Comparison of ENCODE assay signal across 8 cellular contexts in genomic region chr2:74553892-74554820, GRCh38. TPM values are rescaled to one million over a fixed set of nuclear protein-coding genes. Genes with fewer than 3 reads are reported as not detected.
A peak's percentile ranks its signal among the peaks of the same experiment; 100 is the strongest.
DNase-seq lines count a peak whose midpoint lies in the region; ATAC-seq and FAIRE-seq lines count a peak whose summit lies in the region.

Gene DOK1, plus strand, starts transcription at chr2:74554720. Its CDS starts 35 bp downstream, at chr2:74554755.
Gene LOXL3, minus strand, starts transcription at chr2:74553942. Its CDS starts 1,308 bp downstream, at chr2:74552634.

- POLR2A ChIA-PET in activated CD8-positive, alpha-beta T cell treated with anti-CD3 and anti-CD28 coated beads, Interleukin-2, amount 10 ng/mL, durations not matched to agents 7 days and 5 days (lab: Charles Lee): interaction anchor here (0.7 to 1.5 kb wide), 6 partner anchors 20 to 96 kb away, joined by 3 to 4 read pairs (median 4); partner anchors contain the start of genes MRPL53 and WBP1

- peak within 1 kb of the TSS; percentile 93 for H3K27ac Mint-ChIP-seq in activated CD8-positive, alpha-beta T cell treated with anti-CD3 and anti-CD28 coated beads, Interleukin-2, amount 10 ng/mL, durations not matched to agents 7 days and 5 days

- 0% methylated on average over 73 of the region's 73 CpGs for WGBS in ectodermal cell, 2 experiments

- no peaks in the 10 kb centered on the region for H3K36me3 ChIP-seq in ectodermal cell (ENCODE audit: control insufficient read depth, insufficient read depth, low read length)

- H3K27me3 Mint-ChIP-seq in activated CD8-positive, alpha-beta T cell treated with anti-CD3 and anti-CD28 coated beads, Interleukin-2, amount 10 ng/mL, durations not matched to agents 7 days and 5 days (ENCODE audit: low read depth): peaks cover 21% of the 10 kb centered on the region

- FAIRE-seq in GM18507 (lab: Jason Lieb, UNC): peak; percentile 81

- peaks cover 38% of the 10 kb centered on the region for H3K4me1 Mint-ChIP-seq in activated CD8-positive, alpha-beta T cell treated with anti-CD3 and anti-CD28 coated beads, Interleukin-2, amount 10 ng/mL, durations not matched to agents 7 days and 5 days (ENCODE audit: low read depth)

- H3K4me3 ChIP-seq in ectodermal cell (ENCODE audit: insufficient read depth, low read depth, low read length): peak within 1 kb of the TSS; percentile 84

- peak within 1 kb of the TSS; percentile 95 for H3K4me3 Mint-ChIP-seq in activated CD8-positive, alpha-beta T cell treated with anti-CD3 and anti-CD28 coated beads, Interleukin-2, amount 10 ng/mL, durations not matched to agents 7 days and 5 days

- peak within 1 kb of the TSS; percentile 98 for H3K27ac ChIP-seq in ectodermal cell (ENCODE audit: insufficient read depth, low read depth, low read length, poor library complexity, severe bottlenecking)

- H3K4me1 ChIP-seq in ectodermal cell (ENCODE audit: control insufficient read depth, insufficient read depth, low read length): peaks cover 23% of the 10 kb centered on the region

- no peaks in the 10 kb centered on the region for H3K9me3 Mint-ChIP-seq in activated CD8-positive, alpha-beta T cell treated with anti-CD3 and anti-CD28 coated beads, Interleukin-2, amount 10 ng/mL, durations not matched to agents 7 days and 5 days (ENCODE audit: insufficient read depth)

- peaks cover 23% of the 10 kb centered on the region for H3K36me3 Mint-ChIP-seq in activated CD8-positive, alpha-beta T cell treated with anti-CD3 and anti-CD28 coated beads, Interleukin-2, amount 10 ng/mL, durations not matched to agents 7 days and 5 days (ENCODE audit: low read depth)

- ATAC-seq in HG03039 (IDR thresholded peaks at IDR 0.05; ENCODE audit: unreplicated experiment): peak; percentile 39
- ATAC-seq in activated CD8-positive, alpha-beta T cell treated with anti-CD3 and anti-CD28 coated beads, Interleukin-2, amount 10 ng/mL, durations not matched to agents 7 days and 5 days: peak; percentile 82

- DNase-seq in A172 (ENCODE audit: low spot score) (peak; percentile 75), GM18507 (ENCODE audit: extremely low spot score, insufficient read length, low read depth) (peak; percentile 35), NCI-H526 treated with DMSO at 0.1 percent for 48 hours (lab: John Stamatoyannopoulos, UW) (peak; percentile 18), medulla oblongata (ENCODE audit: extremely low spot score) (peak; percentile 83)
- DNase-seq in activated CD8-positive, alpha-beta T cell treated with anti-CD3 and anti-CD28 coated beads, Interleukin-2, amount 10 ng/mL, durations not matched to agents 7 days and 5 days: peak; percentile 87
- peak; percentile 69 for DNase-seq in stimulated activated CD8-positive, alpha-beta memory T cell treated with anti-CD3 and anti-CD28 coated beads, Interleukin-12 subunit alpha, Interleukin-12 subunit beta, amount 100 ng/mL, for 1 hour (ENCODE audit: low read depth)

- H3K9me3 ChIP-seq in ectodermal cell (ENCODE audit: control insufficient read depth, low read length): no peaks in the 10 kb centered on the region

- CTCF ChIA-PET in activated CD8-positive, alpha-beta T cell treated with anti-CD3 and anti-CD28 coated beads, Interleukin-2, amount 10 ng/mL, durations not matched to agents 7 days and 5 days (lab: Charles Lee): interaction anchor here (0.9 to 1.3 kb wide), 4 partner anchors 10 to 71 kb away, joined by 3 to 4 read pairs (median 3); partner anchors contain the start of genes CCDC142 and TTC31

- peaks cover 31% of the 10 kb centered on the region for H3K27me3 ChIP-seq in ectodermal cell (ENCODE audit: control insufficient read depth, insufficient read depth, low read length, poor library complexity, severe bottlenecking)

RNA-seq across cellular contexts. Expression of gene DOK1, which starts in this region (rescaled TPM):
- total RNA-seq in A172 (2014; rRNA removed; shearing (Covaris generic)): 17.3 and 24.8 TPM in 2 replicates
- 10 to 100 TPM; 32.4 to 35.9 TPM for total RNA-seq in activated CD8-positive, alpha-beta T cell treated with anti-CD3 and anti-CD28 coated beads, Interleukin-2, amount 10 ng/mL, durations not matched to agents 7 days and 5 days
- polyA plus RNA-seq in ectodermal cell (2013, experiment 1 of 4): 15.9 TPM
- polyA plus RNA-seq in ectodermal cell (2013, experiment 2 of 4): 12.7 TPM
- 10.7 TPM for polyA plus RNA-seq in ectodermal cell (2013, experiment 3 of 4)
- 10.7 TPM for polyA plus RNA-seq in ectodermal cell (2013, experiment 4 of 4)

RNA-seq across cellular contexts. Expression of gene LOXL3, which starts in this region (rescaled TPM):
- 3.2 TPM in 2 replicates for total RNA-seq in A172 (2014; rRNA removed; shearing (Covaris generic))
- total RNA-seq in activated CD8-positive, alpha-beta T cell treated with anti-CD3 and anti-CD28 coated beads, Interleukin-2, amount 10 ng/mL, durations not matched to agents 7 days and 5 days: under 1 TPM; 0.21 to 0.23 TPM
- polyA plus RNA-seq in ectodermal cell (2013, experiment 1 of 4): 33.8 TPM
- polyA plus RNA-seq in ectodermal cell (2013, experiment 2 of 4): 28.7 TPM
- 29.1 TPM for polyA plus RNA-seq in ectodermal cell (2013, experiment 3 of 4)
- 30.3 TPM for polyA plus RNA-seq in ectodermal cell (2013, experiment 4 of 4)

Comparison
In these comparisons a context has a peak if more than half of its experiments do, and no peak if none do; other contexts are left out.
1. Peak in every context shown above with its lines: DNase-seq, ATAC-seq, H3K4me3 ChIP-seq and H3K27ac ChIP-seq.
2. DNase-seq: peak in every context shown above with its lines; median percentile 87 in activated CD8-positive, alpha-beta T cell treated with anti-CD3 and anti-CD28 coated beads, Interleukin-2, amount 10 ng/mL, durations not matched to agents 7 days and 5 days; 83 in medulla oblongata; 75 in A172; 69 in stimulated activated CD8-positive, alpha-beta memory T cell treated with anti-CD3 and anti-CD28 coated beads, Interleukin-12 subunit alpha, Interleukin-12 subunit beta, amount 100 ng/mL, for 1 hour; 35 in GM18507; 18 in NCI-H526 treated with DMSO at 0.1 percent for 48 hours.